ENCODE assay signal across 1 cellular context in genomic region chr1:172874950-172875349, GRCh38.
TF ChIP-seq lines count a peak whose summit lies in the region.

No MANE protein-coding gene starts in this region.

TF ChIP-seq in HCT116, 20 proteins besides CTCF, POLR2A, EP300 and RAD21:
- TF ChIP-seq FOSL1 (IDR thresholded peaks at IDR 0.05; ENCODE audit: low read depth) (no peak), MAX (IDR thresholded peaks at IDR 0.05) (0 out of 2 replicates have a peak, but pooled peaks have one; percentile 34), EZH2 (IDR thresholded peaks at IDR 0.05) (no peak), SP1 (IDR thresholded peaks at IDR 0.05; ENCODE audit: low read depth) (peak; percentile 29; the same call in 1 of the 2 replicates), ZFX (IDR thresholded peaks at IDR 0.05) (no peak), CBX3 (IDR thresholded peaks at IDR 0.05; ENCODE audit: low read depth) (0 out of 2 replicates have a peak, but pooled peaks have one; percentile 55)
